16 cellular contexts compared by ENCODE assay signal in genomic region chr17:81708739-81709185, GRCh38. TPM values are rescaled to one million over a fixed set of nuclear protein-coding genes. Genes with fewer than 3 reads are reported as not detected.
A peak's percentile ranks its signal among the peaks of the same experiment; 100 is the strongest.
DNase-seq lines count a peak whose midpoint lies in the region; ATAC-seq and TF ChIP-seq lines count a peak whose summit lies in the region.
"Had no signal": no experiment of that assay in that cellular context is flagged by ENCODE, and none has a peak within 500 bp of the region (broad histone marks: within the 10 kb centered on the region; RNA-seq: fewer than 3 reads in every experiment).

No MANE protein-coding gene starts in this region.

- H3K27ac ChIP-seq in right atrium auricular region (no peak overlapping the region), spleen (no peak overlapping the region)

- H3K27me3 ChIP-seq in right atrium auricular region = no peaks in the 10 kb centered on the region
- no peaks in the 10 kb centered on the region for H3K27me3 ChIP-seq in spleen (replicated peaks in 1 of 7)

- TF ChIP-seq POLR2A in Raji (IDR thresholded peaks at IDR 0.05; ENCODE audit: insufficient read depth, low read depth, low read length) = 0 out of 2 replicates have a peak, but pooled peaks have one; percentile 5
- TF ChIP-seq POLR2A in spleen (IDR thresholded peaks at IDR 0.05) = no peak

- H3K4me3 ChIP-seq in right atrium auricular region = no peak overlapping the region
- no peak overlapping the region for H3K4me3 ChIP-seq in spleen

- DNase-seq in Right ventricle myocardium superior (peak; percentile 29), right atrium auricular region (ENCODE audit: low spot score) (no peak), spleen (peak; percentile 76), superior temporal gyrus (ENCODE audit: extremely low spot score) (no peak)
- DNase-seq: activated CD8-positive, alpha-beta T cell treated with anti-CD3 and anti-CD28 coated beads for 36 hours; activated T-cell treated with anti-CD3 and anti-CD28 coated beads, Interleukin-2, amount 50 U/mL, for 4 hours; CD4-positive, alpha-beta memory T cell; DMS53; endodermal cell; H7; head of caudate nucleus; NCI-H1105 treated with DMSO at 0.1 percent for 48 hours; NCI-H524; retina had no signal

- H3K9me3 ChIP-seq in right atrium auricular region (no peaks in the 10 kb centered on the region), spleen (no peaks in the 10 kb centered on the region)

- peaks cover 37% of the 10 kb centered on the region for H3K36me3 ChIP-seq in right atrium auricular region
- H3K36me3 ChIP-seq in spleen = peaks cover 0 to 48% (median 31%) of the 10 kb centered on the region in 6 donors

- WGBS in spleen, 5 donors = 88 to 97% (median 90%) methylated on average over 13 to 17 of the region's 17 CpGs

- no peak for ATAC-seq in Right ventricle myocardium superior (ENCODE audit: poor library complexity)
- ATAC-seq in HG03442 (IDR thresholded peaks at IDR 0.05; ENCODE audit: unreplicated experiment) = no peak
- ATAC-seq: activated CD8-positive, alpha-beta T cell treated with anti-CD3 and anti-CD28 coated beads for 36 hours; activated T-cell treated with anti-CD3 and anti-CD28 coated beads, Interleukin-2, amount 50 U/mL, for 4 hours had no signal

- intact Hi-C loops in Right ventricle myocardium superior (cut with DNase I) = no loop called here
- intact Hi-C loops in spleen (cut with DNase I; ENCODE audit: low total_unique reads) = no loop called here

- H3K4me1 ChIP-seq in right atrium auricular region = peaks cover 0 to 43% of the 10 kb centered on the region in 2 donors
- peaks cover 31 to 58% (median 46%) of the 10 kb centered on the region in 6 donors for H3K4me1 ChIP-seq in spleen

- no peak for TF ChIP-seq CTCF in right atrium auricular region (IDR thresholded peaks at IDR 0.05)
- no peak for TF ChIP-seq CTCF in spleen (IDR thresholded peaks at IDR 0.05 in 8 of 11, conservative IDR thresholded peaks at IDR 0.05 in 3 of 11)

RNA-seq across cellular contexts. Expression of gene SLC25A10, which starts 3.3 kb away (rescaled TPM):
- 7.0 TPM for total RNA-seq in Right ventricle myocardium superior
- total RNA-seq in right atrium auricular region = 10 to 100 TPM in 1 of 2 donors, 1 to 10 TPM in 1; 6.6 to 18.2 TPM
- total RNA-seq in spleen = 1 to 10 TPM; 2.9 to 7.5 (median 3.7) TPM
- 1 to 10 TPM; 4.7 to 7.7 (median 6.9) TPM for polyA plus RNA-seq in spleen

RNA-seq across cellular contexts. Expression of gene MRPL12, which starts 5.6 kb away (rescaled TPM):
- total RNA-seq in Right ventricle myocardium superior = 173 TPM
- 100 to 1,000 TPM in 1 of 2 donors, 10 to 100 TPM in 1; 87.9 to 127 TPM for total RNA-seq in right atrium auricular region
- 10 to 100 TPM; 36.2 to 68.5 (median 43.2) TPM for total RNA-seq in spleen
- polyA plus RNA-seq in spleen = 100 to 1,000 TPM in 2 of 3 donors, 10 to 100 TPM in 1; 71.7 to 160 (median 121) TPM

RNA-seq across cellular contexts. Expression of gene HGS, which starts 25.0 kb away (rescaled TPM):
- 34.5 TPM for total RNA-seq in Right ventricle myocardium superior
- total RNA-seq in right atrium auricular region = 10 to 100 TPM; 33.7 to 59.5 TPM
- 100 to 1,000 TPM in 4 of 7 donors, 10 to 100 TPM in 3; 62.3 to 134 (median 106) TPM for total RNA-seq in spleen
- 100 to 1,000 TPM in 2 of 3 donors, 10 to 100 TPM in 1; 61.3 to 133 (median 119) TPM for polyA plus RNA-seq in spleen

RNA-seq across cellular contexts. Expression of gene ARL16, which starts 25.2 kb away (rescaled TPM):
- total RNA-seq in Right ventricle myocardium superior = 11.9 TPM
- 10 to 100 TPM; 20.3 to 22.2 TPM for total RNA-seq in right atrium auricular region
- total RNA-seq in spleen = 10 to 100 TPM; 22.5 to 36.6 (median 29.1) TPM
- polyA plus RNA-seq in spleen = 10 to 100 TPM; 56.0 to 93.5 (median 79.8) TPM

RNA-seq across cellular contexts. Expression of gene CCDC137, which starts 42.2 kb away (rescaled TPM):
- total RNA-seq in Right ventricle myocardium superior = 4.8 TPM
- total RNA-seq in right atrium auricular region = 1 to 10 TPM; 3.8 to 5.1 TPM
- 10 to 100 TPM; 10.7 to 24.2 (median 19.0) TPM for total RNA-seq in spleen
- 10 to 100 TPM; 20.7 to 40.1 (median 21.4) TPM for polyA plus RNA-seq in spleen

Comparison
In these comparisons a context has a peak if more than half of its experiments do, and no peak if none do; other contexts are left out.
1. DNase-seq: peak in Right ventricle myocardium superior (single experiment) and spleen (single experiment); none in right atrium auricular region (single experiment) and superior temporal gyrus (single experiment).